Comparison of ENCODE assay signal across 8 cellular contexts in the genomic region with DNA sequence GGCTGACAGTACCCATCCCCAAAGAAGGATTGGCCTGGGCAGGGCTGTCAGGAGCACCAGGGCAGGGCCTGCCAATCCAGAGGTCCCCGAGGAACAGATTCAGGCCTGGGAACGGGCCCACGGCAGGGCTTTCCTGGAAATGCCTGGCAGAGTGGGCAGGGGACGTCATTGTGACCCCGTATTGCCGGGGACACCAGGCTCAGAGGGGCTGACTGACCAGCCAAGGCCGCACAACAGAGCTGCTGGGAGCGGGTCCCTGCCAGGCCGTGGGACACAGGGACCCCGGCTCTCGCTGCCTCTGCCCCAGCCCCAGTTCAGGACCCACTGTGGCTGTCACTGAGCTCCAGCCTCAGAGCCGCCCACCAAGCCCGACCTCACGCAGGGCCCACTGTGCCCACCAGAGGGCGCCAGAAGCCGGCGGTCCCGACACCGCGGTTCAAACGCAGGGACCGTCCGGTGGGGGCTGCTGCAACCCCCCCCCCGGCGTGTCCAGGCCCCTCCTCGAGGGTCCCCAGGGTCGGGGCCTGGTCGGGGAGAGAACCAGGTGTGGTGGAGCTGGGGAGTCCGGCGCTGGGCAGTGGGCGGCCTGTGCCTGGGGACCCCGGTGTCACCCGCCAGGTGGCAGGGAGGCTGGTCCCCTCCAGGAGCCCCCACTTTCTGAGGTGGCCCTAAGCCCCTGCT. TPM values are rescaled to one million over a fixed set of nuclear protein-coding genes. Genes with fewer than 3 reads are reported as not detected.
DNase-seq lines count a peak whose midpoint lies in the region; ATAC-seq, FAIRE-seq and TF ChIP-seq lines count a peak whose summit lies in the region.

No MANE protein-coding gene starts in this region.

- in situ Hi-C loops in SK-MEL-5 (cut with HindIII; ENCODE audit: low pct_unique_long_range_greater_than_20kb, low sequenced_read_pairs) = no loop called here

- FAIRE-seq in keratinocyte (lab: Jason Lieb, UNC) = no peak

- H3K9me1 ChIP-seq in keratinocyte (ENCODE audit: control insufficient read depth, extremely low read depth, insufficient read depth, low read length) = no peaks in the 10 kb centered on the region

- no peaks in the 10 kb centered on the region for H3K79me2 ChIP-seq in keratinocyte (ENCODE audit: control insufficient read depth, insufficient read depth, low read length)

- no peaks in the 10 kb centered on the region for H3K27me3 ChIP-seq in keratinocyte (ENCODE audit: control insufficient read depth, extremely low read depth, insufficient read depth, low read length)

- no peak overlapping the region for H3K4me2 ChIP-seq in keratinocyte (ENCODE audit: control insufficient read depth, extremely low read depth, insufficient read depth, low read depth, low read length)

- H3K27ac ChIP-seq in keratinocyte (ENCODE audit: control insufficient read depth, insufficient read depth, low read length) = no peak overlapping the region

- no peak for ATAC-seq in GM19452 (IDR thresholded peaks at IDR 0.05; ENCODE audit: unreplicated experiment)

- dilution Hi-C loops in keratinocyte (cut with MboI; ENCODE audit: extremely low pct_ligation_motif_present, low sequenced_read_pairs) = no loop called here

- no peak overlapping the region for H3K9ac ChIP-seq in keratinocyte (ENCODE audit: control insufficient read depth, extremely low read depth, insufficient read depth, low read length)

- DNase-seq in SK-MEL-5 (ENCODE audit: low read depth, low spot score) (peak; percentile 31), keratinocyte (ENCODE audit: low read depth, low spot score) (no peak), occipital lobe (lab: John Stamatoyannopoulos, UW) (no peak), AML-193 (lab: John Stamatoyannopoulos, UW) (no peak)
- peak; percentile 52 for DNase-seq in activated naive CD8-positive, alpha-beta T cell treated with anti-CD3 and anti-CD28 coated beads, Interleukin-2, amount 50 U/mL, for 16 hours (ENCODE audit: low read depth, low spot score)
- peak; percentile 29 to 39 for DNase-seq in stimulated activated CD8-positive, alpha-beta memory T cell treated with anti-CD3 and anti-CD28 coated beads, Interleukin-15, amount 100 ng/mL, for 4 hours (ENCODE audit: low read depth in 2 of 2)

- TF ChIP-seq CTCF in GM12874 (IDR thresholded peaks at IDR 0.05; ENCODE audit: insufficient read depth, low read depth, low read length) = peak; percentile 30
- peak; percentile 21 to 92 (median 67) for TF ChIP-seq CTCF in keratinocyte (optimal IDR thresholded peaks at IDR 0.05 in 1 of 3, IDR thresholded peaks at IDR 0.05 in 1 of 3, conservative IDR thresholded peaks at IDR 0.05 in 1 of 3; ENCODE audit: extremely low read depth in 1 of 3, insufficient read depth in 2 of 3, low read length in 3 of 3)

- H3K4me1 ChIP-seq in keratinocyte (ENCODE audit: control insufficient read depth, extremely low read depth, insufficient read depth, low read length) = no peaks in the 10 kb centered on the region

- H3K9me3 ChIP-seq in keratinocyte (ENCODE audit: control insufficient read depth, low read depth, low read length) = no peaks in the 10 kb centered on the region

- no peaks in the 10 kb centered on the region for H4K20me1 ChIP-seq in keratinocyte (ENCODE audit: control insufficient read depth, extremely low read depth, insufficient read depth, low read length)

- H3K4me3 ChIP-seq in keratinocyte (ENCODE audit: control insufficient read depth in 2 of 3, extremely low read depth in 1 of 3, insufficient read depth in 2 of 3, low read depth in 1 of 3, low read length in 3 of 3) = no peak overlapping the region

- H3K36me3 ChIP-seq in keratinocyte (ENCODE audit: control insufficient read depth in 2 of 2, extremely low read depth in 1 of 2, insufficient read depth in 2 of 2, low read length in 2 of 2) = no peaks in the 10 kb centered on the region

- H2AFZ ChIP-seq in keratinocyte (ENCODE audit: control insufficient read depth, low read length) = no peak overlapping the region

RNA-seq across cellular contexts. Expression of gene SSTR5, which starts 15.2 kb away (rescaled TPM):
- total RNA-seq in SK-MEL-5 (2014; rRNA removed; shearing (Covaris generic)) = not detected in 2 replicates
- not detected in 2 replicates for polyA plus RNA-seq in SK-MEL-5 (2015; cell fraction: cytosol; rRNA removed)
- not detected in 2 replicates for polyA plus RNA-seq in SK-MEL-5 (2015; cell fraction: nucleus; rRNA removed)
- polyA plus RNA-seq in keratinocyte = not detected in 3 replicates
- not detected for polyA plus RNA-seq in keratinocyte (2011; ENCODE audit: low read depth)
- not detected in 2 replicates for polyA plus RNA-seq in keratinocyte (2011; cell fraction: cytosol; rRNA removed)
- not detected in 2 replicates for polyA plus RNA-seq in keratinocyte (2011; cell fraction: nucleus; rRNA removed)
- not detected in 2 replicates for polyA plus RNA-seq in keratinocyte (2012; ENCODE audit: low replicate concordance)
- not detected in 3 replicates for polyA minus RNA-seq in keratinocyte
- not detected for polyA minus RNA-seq in keratinocyte (2011; cell fraction: cytosol; rRNA and poly(A)+ RNA removed)
- not detected in 2 replicates for polyA minus RNA-seq in keratinocyte (2011; cell fraction: nucleus; rRNA and poly(A)+ RNA removed)
- total RNA-seq in occipital lobe = 0.16 TPM

RNA-seq across cellular contexts. Expression of gene C1QTNF8, which starts 38.7 kb away (rescaled TPM):
- not detected in 2 replicates for total RNA-seq in SK-MEL-5 (2014; rRNA removed; shearing (Covaris generic))
- polyA plus RNA-seq in SK-MEL-5 (2015; cell fraction: cytosol; rRNA removed) = not detected in 2 replicates
- not detected in 2 replicates for polyA plus RNA-seq in SK-MEL-5 (2015; cell fraction: nucleus; rRNA removed)
- not detected in 3 replicates for polyA plus RNA-seq in keratinocyte
- not detected for polyA plus RNA-seq in keratinocyte (2011; ENCODE audit: low read depth)
- polyA plus RNA-seq in keratinocyte (2011; cell fraction: cytosol; rRNA removed) = not detected in 2 replicates
- polyA plus RNA-seq in keratinocyte (2011; cell fraction: nucleus; rRNA removed) = not detected in 2 replicates
- not detected in 2 replicates for polyA plus RNA-seq in keratinocyte (2012; ENCODE audit: low replicate concordance)
- not detected in 3 replicates for polyA minus RNA-seq in keratinocyte
- not detected for polyA minus RNA-seq in keratinocyte (2011; cell fraction: cytosol; rRNA and poly(A)+ RNA removed)
- polyA minus RNA-seq in keratinocyte (2011; cell fraction: nucleus; rRNA and poly(A)+ RNA removed) = not detected in 2 replicates
- not detected for total RNA-seq in occipital lobe

Comparison
In these comparisons a context has a peak if more than half of its experiments do, and no peak if none do; other contexts are left out.
1. DNase-seq: peak in SK-MEL-5 (single experiment), activated naive CD8-positive, alpha-beta T cell treated with anti-CD3 and anti-CD28 coated beads, Interleukin-2, amount 50 U/mL, for 16 hours (single experiment) and stimulated activated CD8-positive, alpha-beta memory T cell treated with anti-CD3 and anti-CD28 coated beads, Interleukin-15, amount 100 ng/mL, for 4 hours (2 of 2); none in keratinocyte (single experiment), occipital lobe (single experiment) and AML-193 (0 of 2).